8 cellular contexts compared by ENCODE assay signal in genomic region chr3:32239638-32240550, GRCh38. TPM values are rescaled to one million over a fixed set of nuclear protein-coding genes. Genes with fewer than 3 reads are reported as not detected.
A peak's percentile ranks its signal among the peaks of the same experiment; 100 is the strongest.
DNase-seq lines count a peak whose midpoint lies in the region; ATAC-seq and TF ChIP-seq lines count a peak whose summit lies in the region.

No MANE protein-coding gene starts in this region.

- peak overlapping the region in 1 of 4 donors; percentile 7 for H3K27ac ChIP-seq in esophagus squamous epithelium

- H3K27me3 ChIP-seq in esophagus squamous epithelium = peaks cover 0 to 22% (median 0%) of the 10 kb centered on the region in 4 donors

- in situ Hi-C loops in ACHN (cut with HindIII; ENCODE audit: low pct_ligation_motif_present, low pct_unique_long_range_greater_than_20kb, low sequenced_read_pairs) = no loop called here

- H3K9me3 Mint-ChIP-seq in activated CD8-positive, alpha-beta memory T cell treated with anti-CD3 and anti-CD28 coated beads, Interleukin-2, amount 10 ng/mL, durations not matched to agents 7 days and 5 days (ENCODE audit: low read depth) = peaks cover 5% of the 10 kb centered on the region

- no peak for TF ChIP-seq POLR2A in esophagus squamous epithelium (IDR thresholded peaks at IDR 0.05)

- ATAC-seq in GM18907 (IDR thresholded peaks at IDR 0.05; ENCODE audit: unreplicated experiment) = peak; percentile 60
- ATAC-seq in activated CD8-positive, alpha-beta memory T cell treated with anti-CD3 and anti-CD28 coated beads, Interleukin-2, amount 10 ng/mL, durations not matched to agents 7 days and 5 days = peak; percentile 46

- H3K4me1 ChIP-seq in esophagus squamous epithelium = peaks cover 5 to 28% (median 6%) of the 10 kb centered on the region in 3 donors

- 62 to 67% methylated on average over 10 to 14 of the region's 14 CpGs for WGBS in esophagus squamous epithelium, 2 donors

- CTCF ChIA-PET in activated CD8-positive, alpha-beta memory T cell treated with anti-CD3 and anti-CD28 coated beads, Interleukin-2, amount 10 ng/mL, durations not matched to agents 7 days and 5 days (lab: Charles Lee) = interaction anchor here (0.5 to 3.0 kb wide), 16 partner anchors 8 to 220 kb away, joined by 3 to 14 read pairs (median 3); no protein-coding TSS in a partner anchor

- H3K36me3 ChIP-seq in esophagus squamous epithelium = no peaks in the 10 kb centered on the region

- no peak overlapping the region for H3K27ac Mint-ChIP-seq in activated CD8-positive, alpha-beta memory T cell treated with anti-CD3 and anti-CD28 coated beads, Interleukin-2, amount 10 ng/mL, durations not matched to agents 7 days and 5 days

- peak in 4 of 6 experiments; percentile 9 to 36 (median 20) for TF ChIP-seq CTCF in esophagus squamous epithelium (IDR thresholded peaks at IDR 0.05)

- H3K36me3 Mint-ChIP-seq in activated CD8-positive, alpha-beta memory T cell treated with anti-CD3 and anti-CD28 coated beads, Interleukin-2, amount 10 ng/mL, durations not matched to agents 7 days and 5 days = peaks cover 13% of the 10 kb centered on the region

- H3K27me3 Mint-ChIP-seq in activated CD8-positive, alpha-beta memory T cell treated with anti-CD3 and anti-CD28 coated beads, Interleukin-2, amount 10 ng/mL, durations not matched to agents 7 days and 5 days = peaks cover 28% of the 10 kb centered on the region

- peak overlapping the region; percentile 77 for H3K4me3 Mint-ChIP-seq in activated CD8-positive, alpha-beta memory T cell treated with anti-CD3 and anti-CD28 coated beads, Interleukin-2, amount 10 ng/mL, durations not matched to agents 7 days and 5 days

- peaks cover 0 to 10% (median 0%) of the 10 kb centered on the region in 3 donors for H3K9me3 ChIP-seq in esophagus squamous epithelium

- peak; percentile 49 for DNase-seq in ACHN
- peak; percentile 7 for DNase-seq in NCI-H226
- peak; percentile 62 for DNase-seq in activated CD8-positive, alpha-beta memory T cell treated with anti-CD3 and anti-CD28 coated beads, Interleukin-2, amount 10 ng/mL, durations not matched to agents 7 days and 5 days
- DNase-seq in esophagus squamous epithelium (lab: John Stamatoyannopoulos, UW) = no peak
- peak; percentile 44 for DNase-seq in retina
- no peak for DNase-seq in NCI-H187 (lab: John Stamatoyannopoulos, UW)
- DNase-seq in islet precursor cell = no peak

- intact Hi-C loops in esophagus squamous epithelium (cut with DNase I) = no loop called here

- H3K4me3 ChIP-seq in esophagus squamous epithelium = peak overlapping the region; percentile 60 to 88 (median 78)

- peaks cover 14% of the 10 kb centered on the region for H3K4me1 Mint-ChIP-seq in activated CD8-positive, alpha-beta memory T cell treated with anti-CD3 and anti-CD28 coated beads, Interleukin-2, amount 10 ng/mL, durations not matched to agents 7 days and 5 days

RNA-seq across cellular contexts. Expression of gene CMTM8, which starts 1.4 kb away (rescaled TPM):
- total RNA-seq in activated CD8-positive, alpha-beta memory T cell treated with anti-CD3 and anti-CD28 coated beads, Interleukin-2, amount 10 ng/mL, durations not matched to agents 7 days and 5 days = 1 to 10 TPM; 4.0 to 4.4 TPM
- 1 to 10 TPM; 3.8 to 7.4 (median 4.3) TPM for total RNA-seq in esophagus squamous epithelium

Comparison
In these comparisons a context has a peak if more than half of its experiments do, and no peak if none do; other contexts are left out.
1. DNase-seq: peak in ACHN (single experiment), NCI-H226 (single experiment), activated CD8-positive, alpha-beta memory T cell treated with anti-CD3 and anti-CD28 coated beads, Interleukin-2, amount 10 ng/mL, durations not matched to agents 7 days and 5 days (single experiment) and retina (single experiment); none in esophagus squamous epithelium (single experiment), NCI-H187 (0 of 2) and islet precursor cell (single experiment).